In the genomic region with DNA sequence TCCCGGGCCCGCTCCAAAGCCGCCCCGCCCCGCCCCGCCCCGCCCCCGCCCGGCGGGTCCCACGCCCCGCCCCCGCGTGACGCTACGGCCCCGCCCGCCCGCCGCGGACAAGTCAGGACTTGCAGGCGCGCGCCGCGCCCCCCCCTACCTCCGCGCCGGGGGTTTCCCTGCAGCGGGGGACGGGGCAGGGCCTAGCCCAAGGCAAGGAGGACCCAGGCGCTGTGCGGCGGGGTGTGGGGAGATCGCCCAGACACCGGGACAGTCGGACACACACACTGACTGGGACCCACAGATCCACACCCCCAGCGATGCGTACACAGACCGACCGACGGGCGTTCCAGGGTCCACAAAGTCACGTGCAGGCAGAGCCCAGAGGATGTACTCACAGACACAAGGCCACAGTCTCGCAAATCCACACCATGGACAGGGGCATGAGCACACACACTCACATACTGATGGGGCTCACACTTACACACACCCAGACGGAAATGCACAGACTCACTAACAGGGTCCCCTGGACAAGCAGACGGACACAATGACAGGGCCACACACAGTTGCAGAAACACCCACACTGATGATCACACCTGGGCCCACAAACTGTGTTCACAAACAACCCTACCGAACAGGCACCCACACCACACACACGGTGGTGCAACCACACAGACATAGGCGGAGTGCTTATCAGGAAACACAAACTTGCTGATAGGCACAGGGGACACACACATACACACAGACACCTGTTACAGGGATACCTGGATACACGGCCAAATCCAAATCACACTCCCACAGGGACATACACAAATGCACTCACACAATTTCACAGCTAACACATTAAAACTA, we compare ENCODE assay signal across 8 cellular contexts. TPM values are rescaled to one million over a fixed set of nuclear protein-coding genes. Genes with fewer than 3 reads are reported as not detected.
A peak's percentile ranks its signal among the peaks of the same experiment; 100 is the strongest.
DNase-seq lines count a peak whose midpoint lies in the region; ATAC-seq and TF ChIP-seq lines count a peak whose summit lies in the region.

No MANE protein-coding gene starts in this region.

- peaks cover 16% of the 10 kb centered on the region for H4K20me1 ChIP-seq in osteoblast (ENCODE audit: insufficient read depth, low read length)

- intact Hi-C loops in head of caudate nucleus (cut with DNase I) (no loop called here), testis (cut with DNase I; ENCODE audit: low total_unique reads) (no loop called here)

- H3K4me1 ChIP-seq in HUES48 (ENCODE audit: control insufficient read depth, insufficient read depth, low read length) (peaks cover 19% of the 10 kb centered on the region), osteoblast (ENCODE audit: insufficient read depth, low read length) (peaks cover 47% of the 10 kb centered on the region), testis (peaks cover 26% of the 10 kb centered on the region)

- H3K36me3 ChIP-seq in HUES48 (ENCODE audit: control insufficient read depth, insufficient read depth, low read length) = no peaks in the 10 kb centered on the region
- H3K36me3 ChIP-seq in SK-N-MC (ENCODE audit: insufficient read depth, low read length) = no peaks in the 10 kb centered on the region
- no peaks in the 10 kb centered on the region for H3K36me3 ChIP-seq in osteoblast (ENCODE audit: insufficient read depth, low read length)
- H3K36me3 ChIP-seq in testis (ENCODE audit: low read depth, missing control alignments) = no peaks in the 10 kb centered on the region

- H3K27me3 ChIP-seq in HUES48 (ENCODE audit: control insufficient read depth, insufficient read depth, low read length) = peaks cover 10% of the 10 kb centered on the region; the same call in 1 of the 2 replicates
- no peaks in the 10 kb centered on the region for H3K27me3 ChIP-seq in osteoblast (ENCODE audit: insufficient read depth, low read length)
- H3K27me3 ChIP-seq in testis = no peaks in the 10 kb centered on the region

- DNase-seq in SK-N-MC (ENCODE audit: low read depth, low spot score) (no peak), head of caudate nucleus (peak; percentile 65 to 93 (median 85)), osteoblast (ENCODE audit: insufficient read length, low spot score, missing footprints) (peak; percentile 97), testis (peak; percentile 89)
- DNase-seq in activated naive CD4-positive, alpha-beta T cell treated with anti-CD3 and anti-CD28 coated beads, Interleukin-2, amount 50 U/mL, for 72 hours (ENCODE audit: low spot score in 2 of 2) = peak; percentile 89 to 95

- TF ChIP-seq CTCF in 22Rv1 (IDR thresholded peaks at IDR 0.05) = no peak
- TF ChIP-seq CTCF in osteoblast (IDR thresholded peaks at IDR 0.05; ENCODE audit: extremely low read depth, low read depth, low read length) = no peak
- TF ChIP-seq CTCF in testis (IDR thresholded peaks at IDR 0.05) = no peak

- peaks cover 0 to 16% of the 10 kb centered on the region in 2 donors for H3K36me3 Mint-ChIP-seq in activated naive CD4-positive, alpha-beta T cell treated with anti-CD3 and anti-CD28 coated beads, Interleukin-2, amount 50 U/mL, for 72 hours

- peak overlapping the region; percentile 33 for H2AFZ ChIP-seq in osteoblast (ENCODE audit: low read length)

- H3K9me3 Mint-ChIP-seq in activated naive CD4-positive, alpha-beta T cell treated with anti-CD3 and anti-CD28 coated beads, Interleukin-2, amount 50 U/mL, for 72 hours = no peaks in the 10 kb centered on the region

- H3K4me2 ChIP-seq in osteoblast (ENCODE audit: insufficient read depth, low read length) = peak overlapping the region; percentile 93

- peak overlapping the region; percentile 99 for H3K27ac ChIP-seq in 22Rv1
- H3K27ac ChIP-seq in HUES48 (ENCODE audit: low read depth, low read length) = peak overlapping the region; percentile 81
- no peak overlapping the region for H3K27ac ChIP-seq in SK-N-MC
- H3K27ac ChIP-seq in osteoblast (ENCODE audit: low read depth, low read length) = peak overlapping the region; percentile 73
- H3K27ac ChIP-seq in testis = peak overlapping the region; percentile 41 to 99

- peaks cover 37% of the 10 kb centered on the region for H3K79me2 ChIP-seq in osteoblast (ENCODE audit: insufficient read depth, low read length)

- ATAC-seq in GM18502 (IDR thresholded peaks at IDR 0.05; ENCODE audit: poor library complexity, unreplicated experiment) = peak; percentile 37
- ATAC-seq in activated naive CD4-positive, alpha-beta T cell treated with anti-CD3 and anti-CD28 coated beads, Interleukin-2, amount 50 U/mL, for 72 hours = peak; percentile 54

- H3K9me3 ChIP-seq in HUES48 (ENCODE audit: control insufficient read depth, insufficient read depth, low read length) = no peaks in the 10 kb centered on the region
- no peaks in the 10 kb centered on the region for H3K9me3 ChIP-seq in SK-N-MC (ENCODE audit: low read depth, low read length)
- H3K9me3 ChIP-seq in osteoblast (ENCODE audit: low read depth, low read length) = no peaks in the 10 kb centered on the region
- no peaks in the 10 kb centered on the region for H3K9me3 ChIP-seq in testis

- H3K9ac ChIP-seq in HUES48 (ENCODE audit: low read depth, low read length) (peak overlapping the region; percentile 23; the same call in 1 of the 2 replicates), SK-N-MC (ENCODE audit: insufficient read length) (no peak overlapping the region)

- H3K4me3 ChIP-seq in HUES48 (ENCODE audit: low read depth, low read length) (peak overlapping the region; percentile 91), SK-N-MC (peak overlapping the region; percentile 91), osteoblast (ENCODE audit: insufficient read depth, low read length) (peak overlapping the region; percentile 88), testis (peak overlapping the region; percentile 84 to 88)

- 0 to 33% methylated on average over 1 to 10 of the region's 51 CpGs for WGBS in testis, 2 donors

- TF ChIP-seq POLR2A in testis (IDR thresholded peaks at IDR 0.05) = no peak

- peak overlapping the region; percentile 26 to 99 for H3K27ac Mint-ChIP-seq in activated naive CD4-positive, alpha-beta T cell treated with anti-CD3 and anti-CD28 coated beads, Interleukin-2, amount 50 U/mL, for 72 hours

RNA-seq across cellular contexts. Expression of gene BBC3, which starts 0.4 kb away (rescaled TPM):
- total RNA-seq in activated naive CD4-positive, alpha-beta T cell treated with anti-CD3 and anti-CD28 coated beads, Interleukin-2, amount 50 U/mL, for 72 hours = 10 to 100 TPM; 21.9 to 84.2 TPM
- total RNA-seq in osteoblast = 26.8 and 28.2 TPM in 2 replicates
- 10 to 100 TPM; 10.0 to 10.2 TPM for total RNA-seq in testis
- polyA plus RNA-seq in testis (ENCODE audit: insufficient read depth, low read depth, low replicate concordance) = 3.3 TPM

RNA-seq across cellular contexts. Expression of gene CCDC9, which starts 24.9 kb away (rescaled TPM):
- total RNA-seq in activated naive CD4-positive, alpha-beta T cell treated with anti-CD3 and anti-CD28 coated beads, Interleukin-2, amount 50 U/mL, for 72 hours = 10 to 100 TPM; 50.0 to 60.2 TPM
- total RNA-seq in osteoblast = 7.6 and 8.0 TPM in 2 replicates
- total RNA-seq in testis = 10 to 100 TPM; 61.0 to 65.0 TPM
- 50.9 TPM for polyA plus RNA-seq in testis (ENCODE audit: insufficient read depth, low read depth, low replicate concordance)

RNA-seq across cellular contexts. Expression of gene INAFM1, which starts 43.2 kb away (rescaled TPM):
- total RNA-seq in activated naive CD4-positive, alpha-beta T cell treated with anti-CD3 and anti-CD28 coated beads, Interleukin-2, amount 50 U/mL, for 72 hours = 10 to 100 TPM; 16.9 to 20.0 TPM
- total RNA-seq in osteoblast = 2.5 and 4.4 TPM in 2 replicates
- total RNA-seq in testis = 10 to 100 TPM; 20.8 to 29.5 TPM
- 9.0 TPM for polyA plus RNA-seq in testis (ENCODE audit: insufficient read depth, low read depth, low replicate concordance)
